In the genomic region with DNA sequence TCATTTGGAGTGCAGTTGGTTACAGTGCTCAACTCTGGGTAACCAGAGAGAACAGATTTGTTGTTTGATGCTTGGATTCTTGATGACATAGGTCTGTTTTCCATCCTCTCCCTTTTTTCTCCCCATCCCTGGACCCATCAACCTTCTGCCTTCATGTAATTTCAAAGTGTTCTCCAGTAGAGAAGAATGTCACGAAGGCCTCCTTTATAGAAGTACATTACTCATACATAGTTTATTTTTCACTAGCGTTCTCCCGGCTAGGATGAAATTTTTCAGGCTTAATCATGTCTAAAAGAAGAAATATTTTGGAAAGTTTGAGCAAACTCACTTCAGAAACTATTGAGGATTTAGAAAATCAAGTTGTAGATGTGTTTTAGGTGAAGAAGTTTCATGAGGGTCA, we compare ENCODE assay signal across 14 cellular contexts. TPM values are rescaled to one million over a fixed set of nuclear protein-coding genes. Genes with fewer than 3 reads are reported as not detected.
DNase-seq lines count a peak whose midpoint lies in the region; ATAC-seq, FAIRE-seq and TF ChIP-seq lines count a peak whose summit lies in the region.
"Had no signal": no experiment of that assay in that cellular context is flagged by ENCODE, and none has a peak within 500 bp of the region (broad histone marks: within the 10 kb centered on the region; RNA-seq: fewer than 3 reads in every experiment).

No MANE protein-coding gene starts in this region.

- no peak for TF ChIP-seq EP300 in esophagus muscularis mucosa (IDR thresholded peaks at IDR 0.05)

- no peak for ATAC-seq in GM18909 (IDR thresholded peaks at IDR 0.05; ENCODE audit: poor library complexity, unreplicated experiment)

- TF ChIP-seq CTCF in epithelial cell of esophagus (IDR thresholded peaks at IDR 0.05; ENCODE audit: insufficient read depth, low read depth, low read length, missing control alignments) (no peak), esophagus muscularis mucosa (IDR thresholded peaks at IDR 0.05) (no peak)

- no peaks in the 10 kb centered on the region for H3K9me3 ChIP-seq in esophagus muscularis mucosa
- H3K9me3 ChIP-seq: BE2C had no signal

- H3K36me3 ChIP-seq in esophagus muscularis mucosa = no peaks in the 10 kb centered on the region
- H3K36me3 ChIP-seq: BE2C had no signal

- WGBS in esophagus muscularis mucosa = 51% methylated on average over 3 of the region's 3 CpGs

- TF ChIP-seq POLR2A in esophagus muscularis mucosa (IDR thresholded peaks at IDR 0.05; ENCODE audit: low read depth) = no peak

- intact Hi-C loops in esophagus muscularis mucosa (cut with DNase I) = no loop called here

- H3K27ac ChIP-seq in esophagus muscularis mucosa (replicated peaks in 1 of 4) = peak overlapping the region in 1 of 4 donors; percentile 30

- no peaks in the 10 kb centered on the region for H3K4me1 ChIP-seq in esophagus muscularis mucosa
- H3K4me1 ChIP-seq: BE2C had no signal

- H3K4me3 ChIP-seq in epithelial cell of esophagus (ENCODE audit: low read length) (no peak overlapping the region), esophagus muscularis mucosa (no peak overlapping the region)
- H3K4me3 ChIP-seq: lung had no signal

- peaks cover 0 to 14% (median 0%) of the 10 kb centered on the region in 4 donors for H3K27me3 ChIP-seq in esophagus muscularis mucosa
- H3K27me3 ChIP-seq: BE2C had no signal

- DNase-seq in AG08396 (ENCODE audit: low spot score) (peak; percentile 41), RCC 7860 (ENCODE audit: low spot score) (peak; percentile 63), epithelial cell of esophagus (ENCODE audit: low read depth) (peak; percentile 12), renal cortical epithelial cell (ENCODE audit: low read depth) (peak; percentile 32), esophagus muscularis mucosa (ENCODE audit: extremely low spot score) (no peak), DMS53 treated with DMSO at 0.1 percent for 48 hours (lab: John Stamatoyannopoulos, UW; ENCODE audit: unreplicated experiment) (no peak), DMS114 treated with DMSO at 0.1 percent for 48 hours (lab: John Stamatoyannopoulos, UW; ENCODE audit: unreplicated experiment) (no peak)
- DNase-seq: activated naive CD4-positive, alpha-beta T cell; BE2C; erythroblast; NCI-H2029 treated with DMSO at 0.1 percent for 48 hours; SHP77 had no signal

- FAIRE-seq in RCC 7860 (lab: Jason Lieb, UNC) = peak; percentile 52

RNA-seq across cellular contexts. Expression of a gene that starts 20.9 kb away (rescaled TPM):
- total RNA-seq in renal cortical epithelial cell (39.9 and 111 TPM in 2 replicates), esophagus muscularis mucosa (10 to 100 TPM; 16.6 to 30.0 (median 23.3) TPM)

Comparison
In these comparisons a context has a peak if more than half of its experiments do, and no peak if none do; other contexts are left out.
1. DNase-seq: peak in AG08396 (single experiment), RCC 7860 (single experiment), epithelial cell of esophagus (single experiment) and renal cortical epithelial cell (single experiment); none in esophagus muscularis mucosa (single experiment), DMS53 treated with DMSO at 0.1 percent for 48 hours (single experiment) and DMS114 treated with DMSO at 0.1 percent for 48 hours (single experiment).